ENCODE assay signal across 31 cellular contexts in the genomic region with DNA sequence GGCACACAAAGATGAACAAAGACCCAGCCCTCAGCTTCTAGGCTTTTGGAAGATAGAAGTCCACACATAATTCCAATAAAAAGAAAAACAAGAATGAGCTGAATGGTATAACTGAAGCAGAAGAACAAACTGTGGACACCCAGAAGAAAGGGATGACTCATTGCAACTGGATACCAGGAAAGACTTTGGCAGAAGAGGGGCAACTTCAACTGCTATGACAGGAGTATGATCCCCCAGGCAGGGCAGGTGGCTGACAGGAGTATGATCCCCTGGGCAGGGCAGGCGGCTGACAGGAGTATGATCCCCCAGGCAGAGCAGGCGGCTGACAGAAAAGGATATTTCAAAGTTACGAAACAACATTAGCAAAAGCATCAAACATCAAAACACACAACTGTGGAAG. TPM values are rescaled to one million over a fixed set of nuclear protein-coding genes. Genes with fewer than 3 reads are reported as not detected.
"Had no signal": no experiment of that assay in that cellular context is flagged by ENCODE, and none has a peak within 500 bp of the region (broad histone marks: within the 10 kb centered on the region; RNA-seq: fewer than 3 reads in every experiment).

No MANE protein-coding gene starts in this region.

- ATAC-seq: activated CD8-positive, alpha-beta T cell treated with anti-CD3 and anti-CD28 coated beads for 36 hours; activated T-cell treated with anti-CD3 and anti-CD28 coated beads, Interleukin-2, amount 50 U/mL, for 72 hours; activated T-helper 17 cell treated with anti-CD3 and anti-CD28 coated beads, Interleukin-2, amount 50 U/mL, for 72 hours; Panc1 had no signal

- DNase-seq: activated CD4-positive, alpha-beta T cell treated with anti-CD3 and anti-CD28 coated beads, Interleukin-2, amount 10 ng/mL, durations not matched to agents 24 days and 14 days; activated CD4-positive, alpha-beta T cell treated with anti-CD3 and anti-CD28 coated beads, Interleukin-2, amount 50 U/mL, for 4 hours; activated CD8-positive, alpha-beta T cell treated with anti-CD3 and anti-CD28 coated beads for 36 hours; activated effector memory CD4-positive, alpha-beta T cell treated with anti-CD3 and anti-CD28 coated beads, Interleukin-2, amount 50 U/mL, for 16 hours; activated naive CD4-positive, alpha-beta T cell; activated naive CD4-positive, alpha-beta T cell treated with anti-CD3 and anti-CD28 coated beads, Interleukin-2, amount 50 U/mL, for 16 hours; activated naive CD8-positive, alpha-beta T cell treated with anti-CD3 and anti-CD28 coated beads for 36 hours; activated T-cell treated with anti-CD3 and anti-CD28 coated beads, Interleukin-2, amount 50 U/mL, for 1 hour; activated T-cell treated with anti-CD3 and anti-CD28 coated beads, Interleukin-2, amount 50 U/mL, for 72 hours; amniotic stem cell; aorta; cerebellar nuclear complex; Karpas-422; MM.1S; MV-4-11; NCI-H1092; NCI-H1436 treated with DMSO at 0.1 percent for 48 hours; NCI-H1694 treated with DMSO at 0.1 percent for 48 hours; NCI-H2081; NCI-H345; NCI-H524 treated with DMSO at 0.1 percent for 48 hours; RPMI8226; SHP77 treated with DMSO at 0.1 percent for 48 hours; SK-N-SH had no signal

- FAIRE-seq: TTC549 had no signal

- H3K4me1 ChIP-seq: SJSA1 had no signal

- H3K36me3 Mint-ChIP-seq: activated naive CD8-positive, alpha-beta T cell treated with anti-CD3 and anti-CD28 coated beads for 36 hours had no signal

- H3K36me3 ChIP-seq: SJSA1 had no signal

- H3K27ac ChIP-seq: SJSA1 had no signal

- H3K4me3 ChIP-seq: SJSA1 had no signal

- H3K4me3 Mint-ChIP-seq: activated CD4-positive, alpha-beta T cell treated with anti-CD3 and anti-CD28 coated beads, Interleukin-2, amount 10 ng/mL, durations not matched to agents 24 days and 14 days; activated CD8-positive, alpha-beta T cell treated with anti-CD3 and anti-CD28 coated beads for 36 hours; activated naive CD8-positive, alpha-beta T cell treated with anti-CD3 and anti-CD28 coated beads for 36 hours; activated T-cell treated with anti-CD3 and anti-CD28 coated beads, Interleukin-2, amount 50 U/mL, for 72 hours; activated T-helper 17 cell treated with anti-CD3 and anti-CD28 coated beads, Interleukin-2, amount 50 U/mL, for 72 hours; T-helper 1 cell treated with Interleukin-12 subunit alpha and Interleukin-12 subunit beta and Interleukin-4 antibody, amounts not matched to agents 30 μg/mL and 1 μg/mL, for 36 hours; T-helper 2 cell treated with Interferon-gamma antibody and Interleukin-4, amounts not matched to agents 5 μg/mL and 100 μg/mL, for 36 hours had no signal

- H3K4me1 Mint-ChIP-seq: activated CD4-positive, alpha-beta T cell treated with anti-CD3 and anti-CD28 coated beads, Interleukin-2, amount 10 ng/mL, durations not matched to agents 24 days and 14 days; activated naive CD8-positive, alpha-beta T cell treated with anti-CD3 and anti-CD28 coated beads for 36 hours; activated T-helper 17 cell treated with anti-CD3 and anti-CD28 coated beads, Interleukin-2, amount 50 U/mL, for 72 hours had no signal

- H3K27me3 Mint-ChIP-seq: activated CD4-positive, alpha-beta T cell treated with anti-CD3 and anti-CD28 coated beads, Interleukin-2, amount 10 ng/mL, durations not matched to agents 24 days and 14 days; activated naive CD8-positive, alpha-beta T cell treated with anti-CD3 and anti-CD28 coated beads for 36 hours had no signal

- H3K9me3 ChIP-seq: SJSA1, SK-N-SH had no signal

- H3K27ac Mint-ChIP-seq: activated CD4-positive, alpha-beta T cell treated with anti-CD3 and anti-CD28 coated beads, Interleukin-2, amount 10 ng/mL, durations not matched to agents 24 days and 14 days; activated CD8-positive, alpha-beta T cell treated with anti-CD3 and anti-CD28 coated beads for 36 hours; activated naive CD8-positive, alpha-beta T cell treated with anti-CD3 and anti-CD28 coated beads for 36 hours; activated T-cell treated with anti-CD3 and anti-CD28 coated beads, Interleukin-2, amount 50 U/mL, for 72 hours; activated T-helper 17 cell treated with anti-CD3 and anti-CD28 coated beads, Interleukin-2, amount 50 U/mL, for 72 hours; T-helper 1 cell treated with Interleukin-12 subunit alpha and Interleukin-12 subunit beta and Interleukin-4 antibody, amounts not matched to agents 30 μg/mL and 1 μg/mL, for 36 hours; T-helper 2 cell treated with Interferon-gamma antibody and Interleukin-4, amounts not matched to agents 5 μg/mL and 100 μg/mL, for 36 hours had no signal

- H3K9me3 Mint-ChIP-seq: activated CD4-positive, alpha-beta T cell treated with anti-CD3 and anti-CD28 coated beads, Interleukin-2, amount 10 ng/mL, durations not matched to agents 24 days and 14 days; activated CD8-positive, alpha-beta T cell treated with anti-CD3 and anti-CD28 coated beads for 36 hours; T-helper 1 cell treated with Interleukin-12 subunit alpha and Interleukin-12 subunit beta and Interleukin-4 antibody, amounts not matched to agents 30 μg/mL and 1 μg/mL, for 36 hours; T-helper 2 cell treated with Interferon-gamma antibody and Interleukin-4, amounts not matched to agents 5 μg/mL and 100 μg/mL, for 36 hours had no signal

- H3K27me3 ChIP-seq: SJSA1 had no signal

RNA-seq across cellular contexts. Expression of gene PID1, which starts 21.6 kb away (rescaled TPM):
- total RNA-seq: activated CD4-positive, alpha-beta T cell treated with anti-CD3 and anti-CD28 coated beads, Interleukin-2, amount 10 ng/mL, durations not matched to agents 24 days and 14 days; activated CD8-positive, alpha-beta memory T cell treated with anti-CD3 and anti-CD28 coated beads for 36 hours; activated CD8-positive, alpha-beta T cell treated with anti-CD3 and anti-CD28 coated beads for 36 hours; activated naive CD8-positive, alpha-beta T cell treated with anti-CD3 and anti-CD28 coated beads for 36 hours; activated T-cell treated with anti-CD3 and anti-CD28 coated beads, Interleukin-2, amount 50 U/mL, for 72 hours; activated T-helper 17 cell treated with anti-CD3 and anti-CD28 coated beads, Interleukin-2, amount 50 U/mL, for 72 hours had no signal
